Comparison of ENCODE assay signal across 8 cellular contexts in genomic region chr7:38169862-38170261, GRCh38. TPM values are rescaled to one million over a fixed set of nuclear protein-coding genes. Genes with fewer than 3 reads are reported as not detected.
DNase-seq lines count a peak whose midpoint lies in the region; ATAC-seq and TF ChIP-seq lines count a peak whose summit lies in the region.

No MANE protein-coding gene starts in this region.

- no peaks in the 10 kb centered on the region for H3K9me3 ChIP-seq in neutrophil

- no peak overlapping the region for H3K4me3 Mint-ChIP-seq in activated T-helper 17 cell treated with anti-CD3 and anti-CD28 coated beads, Interleukin-2, amount 50 U/mL, for 72 hours
- no peak overlapping the region for H3K4me3 Mint-ChIP-seq in activated T-helper 1 cell treated with anti-CD3 and anti-CD28 coated beads, Interleukin-12 subunit alpha, Interleukin-12 subunit beta, Interleukin-2, Interleukin-4 antibody, amounts not matched to agents 30 ng/mL and 10 ng/mL and 1 ng/mL, durations not matched to agents 14 hours and 24 hours and 36 hours

- peaks cover 27 to 43% of the 10 kb centered on the region in 2 experiments for H3K4me1 ChIP-seq in neutrophil (ENCODE audit: control insufficient read depth in 1 of 2, insufficient read depth in 1 of 2, low read depth in 1 of 2, low read length in 1 of 2)

- POLR2A ChIA-PET in GM10248 (lab: Yijun Ruan, JAX): no interaction called here

- intact Hi-C loops in activated T-helper 1 cell treated with anti-CD3 and anti-CD28 coated beads, Interleukin-12 subunit alpha, Interleukin-12 subunit beta, Interleukin-2, Interleukin-4 antibody, amounts not matched to agents 30 ng/mL and 10 ng/mL and 1 ng/mL, durations not matched to agents 14 hours and 24 hours and 36 hours (cut with micrococcal nuclease): loop anchor here (10.0 kb wide), 2 partner anchors 1805 to 1965 kb away; partner anchors contain the start of genes MPLKIP and SUGCT

- no peaks in the 10 kb centered on the region for H3K36me3 Mint-ChIP-seq in activated T-helper 17 cell treated with anti-CD3 and anti-CD28 coated beads, Interleukin-2, amount 50 U/mL, for 72 hours (ENCODE audit: low read depth)
- H3K36me3 Mint-ChIP-seq in activated T-helper 1 cell treated with anti-CD3 and anti-CD28 coated beads, Interleukin-12 subunit alpha, Interleukin-12 subunit beta, Interleukin-2, Interleukin-4 antibody, amounts not matched to agents 30 ng/mL and 10 ng/mL and 1 ng/mL, durations not matched to agents 14 hours and 24 hours and 36 hours (ENCODE audit: low read depth): no peaks in the 10 kb centered on the region

- TF ChIP-seq CTCF in neutrophil (IDR thresholded peaks at IDR 0.05) (no peak), GM10248 (IDR thresholded peaks at IDR 0.05; ENCODE audit: control extremely low read depth, extremely low read depth, low read depth, missing control alignments) (no peak)

- ATAC-seq in GM18517 (IDR thresholded peaks at IDR 0.05; ENCODE audit: unreplicated experiment) (peak; percentile 59), HG03139 (IDR thresholded peaks at IDR 0.05; ENCODE audit: unreplicated experiment) (peak; percentile 54)
- ATAC-seq in activated T-helper 17 cell treated with anti-CD3 and anti-CD28 coated beads, Interleukin-2, amount 50 U/mL, for 72 hours (replicated peaks): peak; percentile 39

- H3K27me3 ChIP-seq in neutrophil: no peaks in the 10 kb centered on the region

- DNase-seq in GM10248 (ENCODE audit: extremely low spot score) (no peak), D341Med (ENCODE audit: low spot score) (no peak), COLO668 (lab: John Stamatoyannopoulos, UW; ENCODE audit: unreplicated experiment) (no peak)
- DNase-seq in activated T-helper 1 cell treated with anti-CD3 and anti-CD28 coated beads, Interleukin-12 subunit alpha, Interleukin-12 subunit beta, Interleukin-2, Interleukin-4 antibody, amounts not matched to agents 30 ng/mL and 10 ng/mL and 1 ng/mL, durations not matched to agents 14 hours and 24 hours and 36 hours (ENCODE audit: low spot score): no peak

- H3K27ac Mint-ChIP-seq in activated T-helper 17 cell treated with anti-CD3 and anti-CD28 coated beads, Interleukin-2, amount 50 U/mL, for 72 hours: no peak overlapping the region
- no peak overlapping the region for H3K27ac Mint-ChIP-seq in activated T-helper 1 cell treated with anti-CD3 and anti-CD28 coated beads, Interleukin-12 subunit alpha, Interleukin-12 subunit beta, Interleukin-2, Interleukin-4 antibody, amounts not matched to agents 30 ng/mL and 10 ng/mL and 1 ng/mL, durations not matched to agents 14 hours and 24 hours and 36 hours

- peak overlapping the region; percentile 70 for H3K27ac ChIP-seq in neutrophil

- CTCF ChIA-PET in GM10248 (lab: Yijun Ruan, JAX): interaction anchor here (1.1 to 4.0 kb wide), 6 partner anchors 10 to 55 kb away, joined by 4 to 15 read pairs (median 5); no protein-coding TSS in a partner anchor

- no peaks in the 10 kb centered on the region for H3K36me3 ChIP-seq in neutrophil

- H3K27me3 Mint-ChIP-seq in activated T-helper 17 cell treated with anti-CD3 and anti-CD28 coated beads, Interleukin-2, amount 50 U/mL, for 72 hours: peaks cover 26% of the 10 kb centered on the region
- H3K27me3 Mint-ChIP-seq in activated T-helper 1 cell treated with anti-CD3 and anti-CD28 coated beads, Interleukin-12 subunit alpha, Interleukin-12 subunit beta, Interleukin-2, Interleukin-4 antibody, amounts not matched to agents 30 ng/mL and 10 ng/mL and 1 ng/mL, durations not matched to agents 14 hours and 24 hours and 36 hours (ENCODE audit: insufficient read depth): peaks cover 31% of the 10 kb centered on the region

- H3K4me1 Mint-ChIP-seq in activated T-helper 17 cell treated with anti-CD3 and anti-CD28 coated beads, Interleukin-2, amount 50 U/mL, for 72 hours: peaks cover 14% of the 10 kb centered on the region
- H3K4me1 Mint-ChIP-seq in activated T-helper 1 cell treated with anti-CD3 and anti-CD28 coated beads, Interleukin-12 subunit alpha, Interleukin-12 subunit beta, Interleukin-2, Interleukin-4 antibody, amounts not matched to agents 30 ng/mL and 10 ng/mL and 1 ng/mL, durations not matched to agents 14 hours and 24 hours and 36 hours (ENCODE audit: low read depth): peaks cover 30% of the 10 kb centered on the region

- peak overlapping the region in 1 of 2 experiments; percentile 11 for H3K4me3 ChIP-seq in neutrophil (ENCODE audit: low read depth in 1 of 2, low read length in 1 of 2)

- H3K9me3 Mint-ChIP-seq in activated T-helper 17 cell treated with anti-CD3 and anti-CD28 coated beads, Interleukin-2, amount 50 U/mL, for 72 hours: no peaks in the 10 kb centered on the region
- no peaks in the 10 kb centered on the region for H3K9me3 Mint-ChIP-seq in activated T-helper 1 cell treated with anti-CD3 and anti-CD28 coated beads, Interleukin-12 subunit alpha, Interleukin-12 subunit beta, Interleukin-2, Interleukin-4 antibody, amounts not matched to agents 30 ng/mL and 10 ng/mL and 1 ng/mL, durations not matched to agents 14 hours and 24 hours and 36 hours

RNA-seq across cellular contexts. Expression of gene STARD3NL, which starts 8.2 kb away (rescaled TPM):
- 10 to 100 TPM; 20.6 to 28.9 TPM for total RNA-seq in activated T-helper 17 cell treated with anti-CD3 and anti-CD28 coated beads, Interleukin-2, amount 50 U/mL, for 72 hours
- total RNA-seq in activated T-helper 1 cell treated with anti-CD3 and anti-CD28 coated beads, Interleukin-12 subunit alpha, Interleukin-12 subunit beta, Interleukin-2, Interleukin-4 antibody, amounts not matched to agents 30 ng/mL and 10 ng/mL and 1 ng/mL, durations not matched to agents 14 hours and 24 hours and 36 hours: 28.5 and 31.5 TPM in 2 replicates
